Comparison of ENCODE assay signal across 1 cellular context in the genomic region with DNA sequence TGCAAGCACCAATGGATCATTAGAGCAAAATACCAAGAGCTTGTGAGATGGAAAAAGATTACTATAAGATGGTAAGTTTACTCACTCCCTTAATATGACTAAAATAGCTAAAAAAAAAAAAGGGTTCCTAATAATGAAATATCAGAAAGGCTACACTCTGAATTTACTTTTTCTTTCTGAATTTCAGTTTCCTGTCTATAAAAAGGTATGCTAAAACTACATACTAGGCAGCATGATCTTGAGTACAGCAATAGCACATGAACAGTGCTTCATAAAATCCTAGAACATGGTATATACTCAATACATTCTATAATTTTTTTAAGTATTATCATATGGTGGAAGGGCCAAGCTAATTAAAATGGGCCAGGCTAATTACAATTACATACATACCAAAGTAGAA.
TF ChIP-seq lines count a peak whose summit lies in the region.

No MANE protein-coding gene starts in this region.

TF ChIP-seq in K562, 482 proteins besides CTCF, POLR2A, EP300 and RAD21 (continued from another document):
- TF ChIP-seq, protein P1, sequence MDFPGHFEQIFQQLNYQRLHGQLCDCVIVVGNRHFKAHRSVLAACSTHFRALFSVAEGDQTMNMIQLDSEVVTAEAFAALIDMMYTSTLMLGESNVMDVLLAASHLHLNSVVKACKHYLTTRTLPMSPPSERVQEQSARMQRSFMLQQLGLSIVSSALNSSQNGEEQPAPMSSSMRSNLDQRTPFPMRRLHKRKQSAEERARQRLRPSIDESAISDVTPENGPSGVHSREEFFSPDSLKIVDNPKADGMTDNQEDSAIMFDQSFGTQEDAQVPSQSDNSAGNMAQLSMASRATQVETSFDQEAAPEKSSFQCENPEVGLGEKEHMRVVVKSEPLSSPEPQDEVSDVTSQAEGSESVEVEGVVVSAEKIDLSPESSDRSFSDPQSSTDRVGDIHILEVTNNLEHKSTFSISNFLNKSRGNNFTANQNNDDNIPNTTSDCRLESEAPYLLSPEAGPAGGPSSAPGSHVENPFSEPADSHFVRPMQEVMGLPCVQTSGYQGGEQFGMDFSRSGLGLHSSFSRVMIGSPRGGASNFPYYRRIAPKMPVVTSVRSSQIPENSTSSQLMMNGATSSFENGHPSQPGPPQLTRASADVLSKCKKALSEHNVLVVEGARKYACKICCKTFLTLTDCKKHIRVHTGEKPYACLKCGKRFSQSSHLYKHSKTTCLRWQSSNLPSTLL (IDR thresholded peaks at IDR 0.05) = no peak
